1 cellular context compared by ENCODE assay signal in the genomic region with DNA sequence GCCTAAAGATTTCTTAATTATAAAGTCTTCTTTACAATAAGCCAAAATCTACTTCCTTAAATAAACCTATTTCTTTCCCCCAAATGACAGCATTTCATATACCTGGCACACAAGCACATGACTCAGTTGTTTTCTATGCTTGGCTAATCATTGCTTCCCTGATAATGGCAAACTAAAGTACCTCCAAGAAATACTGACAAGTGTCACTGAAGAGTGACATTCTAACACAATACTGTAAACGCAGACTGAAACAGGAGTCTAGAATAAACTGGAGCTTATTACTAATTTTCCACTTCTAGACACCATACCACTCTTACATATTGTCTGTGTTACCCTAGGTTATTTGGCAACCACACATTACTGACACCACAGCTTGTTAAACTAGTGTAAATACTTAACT.
TF ChIP-seq lines count a peak whose summit lies in the region.

No MANE protein-coding gene starts in this region.

TF ChIP-seq in HepG2, 621 proteins besides CTCF, POLR2A, EP300 and RAD21:
- TF ChIP-seq ZNF253 (CRISPR knock-in tag; IDR thresholded peaks at IDR 0.05; ENCODE audit: borderline replicate concordance) (no peak), POLR2AphosphoS5 (IDR thresholded peaks at IDR 0.05; ENCODE audit: low read depth, low read length) (peak; percentile 5; the same call in 1 of the 2 replicates), RBM22 (optimal IDR thresholded peaks at IDR 0.05; ENCODE audit: low read length) (peak; percentile 34)
